ENCODE assay signal across 8 cellular contexts in genomic region chr7:128476402-128477335, GRCh38. TPM values are rescaled to one million over a fixed set of nuclear protein-coding genes. Genes with fewer than 3 reads are reported as not detected.
A peak's percentile ranks its signal among the peaks of the same experiment; 100 is the strongest.
DNase-seq lines count a peak whose midpoint lies in the region; ATAC-seq, FAIRE-seq and TF ChIP-seq lines count a peak whose summit lies in the region.
"Not testable (repeated sequence)": the region's sequence is repeated elsewhere in the genome, so short reads cannot be mapped to it uniquely, and the experiment has no call there.

Gene METTL2B, plus strand, starts transcription at chr7:128476748. Its CDS starts 18 bp downstream, at chr7:128476766.

- CTCF ChIA-PET in Calu3 (lab: Charles Lee) = interaction anchor here (1.1 kb wide), 1 partner anchor 17 kb away, joined by 3 read pairs; no protein-coding TSS in a partner anchor

- peaks cover 16% of the 10 kb centered on the region for H3K36me3 Mint-ChIP-seq in Calu3 (ENCODE audit: insufficient read depth, unreplicated experiment)
- not testable (repeated sequence) for H3K36me3 Mint-ChIP-seq in mesothelial cell of epicardium

- H3K4me1 Mint-ChIP-seq in Calu3 (ENCODE audit: low read depth, unreplicated experiment) = peaks cover 19% of the 10 kb centered on the region
- H3K4me1 Mint-ChIP-seq in mesothelial cell of epicardium = peaks cover 16% of the 10 kb centered on the region

- H3K4me3 Mint-ChIP-seq in Calu3 (ENCODE audit: low read depth, unreplicated experiment) = peak within 1 kb of the TSS; percentile 99
- peak within 1 kb of the TSS; percentile 98 for H3K4me3 Mint-ChIP-seq in mesothelial cell of epicardium

- not testable (repeated sequence) for H3K4me1 ChIP-seq in HUES48 (ENCODE audit: control insufficient read depth, insufficient read depth, low read length); NT2/D1 (ENCODE audit: insufficient read depth, insufficient read length)

- intact Hi-C loops in Calu3 (cut with micrococcal nuclease; ENCODE audit: unreplicated experiment) = loop anchor here (10.0 kb wide), 1 partner anchor 58 kb away; no protein-coding TSS in a partner anchor

- peak within 1 kb of the TSS; percentile 81 for H3K4me3 ChIP-seq in HUES48 (ENCODE audit: low read depth, low read length)
- H3K4me3 ChIP-seq in NT2/D1 (ENCODE audit: insufficient read length, low read depth) = peak within 1 kb of the TSS; percentile 55

- peak within 1 kb of the TSS; percentile 86 for H3K9ac ChIP-seq in HUES48 (ENCODE audit: low read depth, low read length)
- peak within 1 kb of the TSS; percentile 77 for H3K9ac ChIP-seq in NT2/D1 (ENCODE audit: insufficient read length, low read depth)

- not testable (repeated sequence) for H3K9me3 ChIP-seq in HUES48 (ENCODE audit: control insufficient read depth, insufficient read depth, low read length); NT2/D1 (ENCODE audit: insufficient read depth, low read length)

- peak; percentile 45 for FAIRE-seq in endometrium (lab: Jason Lieb, UNC)

- ATAC-seq in GM21390 (IDR thresholded peaks at IDR 0.05; ENCODE audit: unreplicated experiment) = peak; percentile 92

- not testable (repeated sequence) for BruUV-seq in Calu3 (replicated peaks; lab: Mats Ljungman, UMichigan)

- peak; percentile 93 for DNase-seq in Calu3
- DNase-seq in NT2/D1 (ENCODE audit: low read depth, low spot score) = peak; percentile 94
- DNase-seq in activated CD8-positive, alpha-beta memory T cell treated with anti-CD3 and anti-CD28 coated beads, Interleukin-2, amount 50 U/mL, for 1 hour (ENCODE audit: extremely low read depth) = peak; percentile 73
- peak; percentile 77 to 89 for DNase-seq in mesothelial cell of epicardium (ENCODE audit: low spot score in 2 of 2, unreplicated experiment in 2 of 2)
- DNase-seq in stimulated activated CD8-positive, alpha-beta memory T cell treated with anti-CD3 and anti-CD28 coated beads, Interleukin-2, amount 100 ng/mL, for 1 hour (ENCODE audit: low read depth in 2 of 2) = peak; percentile 74 to 77

- H3K27me3 Mint-ChIP-seq in Calu3 (ENCODE audit: unreplicated experiment); mesothelial cell of epicardium (ENCODE audit: low read depth): not testable (repeated sequence)

- peak within 1 kb of the TSS; percentile 95 for H3K27ac ChIP-seq in HUES48 (ENCODE audit: low read depth, low read length)

- H3K9me3 Mint-ChIP-seq in Calu3 (ENCODE audit: low read depth, unreplicated experiment); mesothelial cell of epicardium: not testable (repeated sequence)

- TF ChIP-seq CTCF in Calu3 (IDR thresholded peaks at IDR 0.05; ENCODE audit: unreplicated experiment) = peak; percentile 39
- TF ChIP-seq CTCF in mesothelial cell of epicardium (IDR thresholded peaks at IDR 0.05; ENCODE audit: unreplicated experiment) = peak; percentile 17

- H3K27ac Mint-ChIP-seq in Calu3 (ENCODE audit: unreplicated experiment) (peak within 1 kb of the TSS; percentile 99), mesothelial cell of epicardium (peak within 1 kb of the TSS; percentile 98)

- not testable (repeated sequence) for H3K27me3 ChIP-seq in HUES48 (ENCODE audit: control insufficient read depth, insufficient read depth, low read length); NT2/D1 (ENCODE audit: insufficient read depth, insufficient read length)

- peaks cover 27% of the 10 kb centered on the region for H3K36me3 ChIP-seq in HUES48 (ENCODE audit: control insufficient read depth, insufficient read depth, low read length)
- H3K36me3 ChIP-seq in NT2/D1 (ENCODE audit: insufficient read depth, insufficient read length, low read length) = peaks cover 11% of the 10 kb centered on the region

RNA-seq across cellular contexts. Expression of gene METTL2B, which starts in this region (rescaled TPM):
- 29.7 and 30.0 TPM in 2 replicates for total RNA-seq in Calu3 (2022)
- total RNA-seq in mesothelial cell of epicardium = 33.9 to 40.6 TPM (median 39.9 TPM) in 3 replicates

Comparison
In these comparisons a context has a peak if more than half of its experiments do, and no peak if none do; other contexts are left out.
1. Peak in every context shown above with its lines: DNase-seq, ATAC-seq, H3K4me3 ChIP-seq and H3K27ac ChIP-seq.